In the genomic region with DNA sequence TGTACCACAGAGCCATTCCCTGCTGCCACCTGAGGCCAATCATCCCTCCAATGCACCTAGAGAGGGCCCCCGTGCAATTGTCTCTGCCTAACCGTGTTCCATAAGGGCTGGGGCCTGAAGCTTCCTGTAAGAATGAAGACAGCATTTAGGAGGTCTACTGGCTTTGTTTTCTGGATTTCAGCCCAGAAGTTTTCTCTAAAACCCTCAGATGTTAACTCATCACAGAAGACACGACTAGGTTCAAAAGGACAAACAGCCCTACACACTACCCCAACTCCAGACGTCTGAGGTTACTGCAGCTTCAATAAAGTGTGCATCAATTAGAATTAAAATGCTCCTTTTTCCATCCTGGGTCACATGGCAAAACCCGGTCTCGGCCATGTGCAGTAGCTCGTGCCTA, we compare ENCODE assay signal across 1 cellular context.
TF ChIP-seq lines count a peak whose summit lies in the region.

No MANE protein-coding gene starts in this region.

TF ChIP-seq in HepG2, 621 proteins besides CTCF, POLR2A, EP300 and RAD21:
- no peak for TF ChIP-seq ZBTB21 (CRISPR knock-in tag; IDR thresholded peaks at IDR 0.05)
- no peak for TF ChIP-seq IKZF4 (CRISPR knock-in tag; IDR thresholded peaks at IDR 0.05; ENCODE audit: borderline replicate concordance, low read depth, not compliant biosample characterization)
- TF ChIP-seq RFX5 (IDR thresholded peaks at IDR 0.05; ENCODE audit: low read depth, low read length), result no peak
- TF ChIP-seq RELA (CRISPR knock-in tag; IDR thresholded peaks at IDR 0.05), result no peak
- TF ChIP-seq, protein P1, sequence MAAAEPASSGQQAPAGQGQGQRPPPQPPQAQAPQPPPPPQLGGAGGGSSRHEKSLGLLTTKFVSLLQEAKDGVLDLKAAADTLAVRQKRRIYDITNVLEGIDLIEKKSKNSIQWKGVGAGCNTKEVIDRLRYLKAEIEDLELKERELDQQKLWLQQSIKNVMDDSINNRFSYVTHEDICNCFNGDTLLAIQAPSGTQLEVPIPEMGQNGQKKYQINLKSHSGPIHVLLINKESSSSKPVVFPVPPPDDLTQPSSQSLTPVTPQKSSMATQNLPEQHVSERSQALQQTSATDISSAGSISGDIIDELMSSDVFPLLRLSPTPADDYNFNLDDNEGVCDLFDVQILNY (CRISPR knock-in tag; conservative IDR thresholded peaks at IDR 0.05), result no peak
- TF ChIP-seq MZF1 (CRISPR knock-in tag; IDR thresholded peaks at IDR 0.05; ENCODE audit: borderline replicate concordance), result no peak
